24 cellular contexts compared by ENCODE assay signal in genomic region chr5:110823571-110823970, GRCh38.
"Had no signal": no experiment of that assay in that cellular context is flagged by ENCODE, and none has a peak within 500 bp of the region (broad histone marks: within the 10 kb centered on the region; RNA-seq: fewer than 3 reads in every experiment).

No MANE protein-coding gene starts in this region.

- ATAC-seq: activated CD4-positive, CD25-positive, alpha-beta regulatory T cell treated with anti-CD3 and anti-CD28 coated beads, Interleukin-2, amount 50 U/mL, for 24 hours; activated CD8-positive, alpha-beta memory T cell treated with anti-CD3 and anti-CD28 coated beads, Interleukin-2, amount 10 ng/mL, durations not matched to agents 7 days and 5 days; activated CD8-positive, alpha-beta T cell treated with anti-CD3 and anti-CD28 coated beads, Interleukin-2, amount 10 ng/mL, durations not matched to agents 7 days and 5 days; activated naive CD4-positive, alpha-beta T cell treated with anti-CD3 and anti-CD28 coated beads, Interleukin-2, amount 50 U/mL, for 72 hours; gastroesophageal sphincter; heart right ventricle had no signal

- DNase-seq: activated B cell treated with CpG ODN at 0.5 μM for 24 hours; activated CD4-positive, alpha-beta memory T cell treated with anti-CD3 and anti-CD28 coated beads for 36 hours; activated CD4-positive, alpha-beta T cell treated with anti-CD3 and anti-CD28 coated beads for 48 hours; activated CD8-positive, alpha-beta memory T cell treated with anti-CD3 and anti-CD28 coated beads, Interleukin-2, amount 10 ng/mL, durations not matched to agents 7 days and 5 days; activated CD8-positive, alpha-beta memory T cell treated with anti-CD3 and anti-CD28 coated beads, Interleukin-2, amount 50 U/mL, for 4 hours; activated CD8-positive, alpha-beta T cell treated with anti-CD3 and anti-CD28 coated beads, Interleukin-2, amount 10 ng/mL, durations not matched to agents 7 days and 5 days; activated gamma-delta T cell; activated naive CD4-positive, alpha-beta T cell; activated naive CD4-positive, alpha-beta T cell treated with anti-CD3 and anti-CD28 coated beads, Interleukin-2, amount 10 ng/mL, durations not matched to agents 7 days and 5 days; activated naive CD8-positive, alpha-beta T cell treated with anti-CD3 and anti-CD28 coated beads, Interleukin-2, amount 10 ng/mL, durations not matched to agents 7 days and 5 days; activated T-cell treated with anti-CD3 and anti-CD28 coated beads, Interleukin-2, amount 50 U/mL, for 1 hour; activated T-cell treated with anti-CD3 and anti-CD28 coated beads, Interleukin-2, amount 50 U/mL, for 48 hours; central memory CD4-positive, alpha-beta T cell; cerebellar nuclear complex; colonic mucosa; effector CD8-positive, alpha-beta T cell; esophagus squamous epithelium; foreskin melanocyte; heart right ventricle; T1000; WERI-Rb-1 had no signal
